ENCODE assay signal across 12 cellular contexts in genomic region chr3:151145713-151146070, GRCh38. TPM values are rescaled to one million over a fixed set of nuclear protein-coding genes. Genes with fewer than 3 reads are reported as not detected.
DNase-seq lines count a peak whose midpoint lies in the region; ATAC-seq and TF ChIP-seq lines count a peak whose summit lies in the region.
"Had no signal": no experiment of that assay in that cellular context is flagged by ENCODE, and none has a peak within 500 bp of the region (broad histone marks: within the 10 kb centered on the region; RNA-seq: fewer than 3 reads in every experiment).

No MANE protein-coding gene starts in this region.

- H2AFZ ChIP-seq in MM.1S (ENCODE audit: low read length) (0 out of 2 replicates have a peak overlapping the region, but pooled peaks have one; percentile 41), hepatocyte (no peak overlapping the region)

- H3K4me1 ChIP-seq in right atrium auricular region (peaks cover 0 to 11% of the 10 kb centered on the region in 2 donors), MM.1S (ENCODE audit: low read length) (no peaks in the 10 kb centered on the region), hepatocyte (ENCODE audit: insufficient read depth) (peaks cover 8% of the 10 kb centered on the region), vagina (peaks cover 12% of the 10 kb centered on the region)

- TF ChIP-seq POLR2A in vagina (IDR thresholded peaks at IDR 0.05), result no peak

- H3K27ac Mint-ChIP-seq in natural killer cell, result no peak overlapping the region
- H3K27ac Mint-ChIP-seq: activated CD4-positive, alpha-beta T cell treated with anti-CD3 and anti-CD28 coated beads, Interleukin-2, amount 10 ng/mL, durations not matched to agents 7 days and 5 days had no signal

- peak; percentile 14 for ATAC-seq in left ventricle myocardium superior
- no peak for ATAC-seq in HG03469 (IDR thresholded peaks at IDR 0.05; ENCODE audit: unreplicated experiment)
- ATAC-seq in natural killer cell, result no peak

- H3K4me3 ChIP-seq in right atrium auricular region (no peak overlapping the region), MM.1S (ENCODE audit: low read length) (no peak overlapping the region), hepatocyte (no peak overlapping the region), vagina (no peak overlapping the region)
- H3K4me3 ChIP-seq: SJSA1 had no signal

- TF ChIP-seq CTCF in right atrium auricular region (IDR thresholded peaks at IDR 0.05) (no peak), MM.1S (IDR thresholded peaks at IDR 0.05; ENCODE audit: low read length) (no peak), hepatocyte (IDR thresholded peaks at IDR 0.05; ENCODE audit: poor library complexity) (no peak), vagina (IDR thresholded peaks at IDR 0.05) (no peak), natural killer cell (IDR thresholded peaks at IDR 0.05) (no peak)

- H3K36me3 Mint-ChIP-seq in natural killer cell, result no peaks in the 10 kb centered on the region

- 33% methylated on average over 6 of the region's 6 CpGs for WGBS in hepatocyte (ENCODE audit: low lambda C conversion rate, missing lambda C conversion rate)

- H3K27ac ChIP-seq in right atrium auricular region (no peak overlapping the region), MM.1S (ENCODE audit: low read length) (no peak overlapping the region), hepatocyte (no peak overlapping the region), vagina (peak overlapping the region; percentile 72)
- H3K27ac ChIP-seq: SJSA1 had no signal

- DNase-seq in left ventricle myocardium superior, result no peak
- DNase-seq in right atrium auricular region (ENCODE audit: low spot score), result no peak
- DNase-seq in MM.1S, result no peak
- no peak for DNase-seq in hepatocyte (ENCODE audit: low spot score)
- DNase-seq in vagina (ENCODE audit: extremely low spot score in 2 of 2), result no peak
- no peak for DNase-seq in NCI-H1436 (lab: John Stamatoyannopoulos, UW)
- DNase-seq in natural killer cell, result no peak

- no peak overlapping the region for H3K4me3 Mint-ChIP-seq in natural killer cell
- H3K4me3 Mint-ChIP-seq: activated CD4-positive, alpha-beta T cell treated with anti-CD3 and anti-CD28 coated beads, Interleukin-2, amount 10 ng/mL, durations not matched to agents 7 days and 5 days; activated T-cell treated with anti-CD3 and anti-CD28 coated beads, Interleukin-2, amount 50 U/mL, for 4 hours; central memory CD8-positive, alpha-beta T cell had no signal

- no peaks in the 10 kb centered on the region for H3F3A ChIP-seq in MM.1S (ENCODE audit: insufficient read depth, low read length)

- no peaks in the 10 kb centered on the region for H3K9me3 Mint-ChIP-seq in natural killer cell
- H3K9me3 Mint-ChIP-seq: activated CD4-positive, alpha-beta T cell treated with anti-CD3 and anti-CD28 coated beads, Interleukin-2, amount 10 ng/mL, durations not matched to agents 7 days and 5 days; activated T-cell treated with anti-CD3 and anti-CD28 coated beads, Interleukin-2, amount 50 U/mL, for 4 hours; central memory CD8-positive, alpha-beta T cell had no signal

- H3K9me2 ChIP-seq in MM.1S (replicated peaks; ENCODE audit: insufficient read depth, low read length) (no peaks in the 10 kb centered on the region), hepatocyte (replicated peaks; ENCODE audit: insufficient read depth) (no peaks in the 10 kb centered on the region)

- peaks cover 0 to 5% of the 10 kb centered on the region in 2 donors for H3K27me3 Mint-ChIP-seq in natural killer cell (ENCODE audit: low read depth in 2 of 2)
- H3K27me3 Mint-ChIP-seq: central memory CD8-positive, alpha-beta T cell had no signal

- intact Hi-C loops in left ventricle myocardium superior (cut with micrococcal nuclease), result no loop called here
- intact Hi-C loops in vagina (cut with DNase I), result loop anchor here (2.0 to 5.0 kb wide), 2 partner anchors 363 to 425 kb away; no protein-coding TSS in a partner anchor
- intact Hi-C loops in natural killer cell (cut with micrococcal nuclease), result loop anchor here (2.0 to 5.0 kb wide), 3 partner anchors 218 to 425 kb away; no protein-coding TSS in a partner anchor

- no peaks in the 10 kb centered on the region for H4K20me1 ChIP-seq in MM.1S (ENCODE audit: insufficient read depth, low read length)
- no peaks in the 10 kb centered on the region for H4K20me1 ChIP-seq in hepatocyte (ENCODE audit: insufficient read depth, poor library complexity, severe bottlenecking)

- no peaks in the 10 kb centered on the region for H3K4me1 Mint-ChIP-seq in natural killer cell
- H3K4me1 Mint-ChIP-seq: activated CD4-positive, alpha-beta T cell treated with anti-CD3 and anti-CD28 coated beads, Interleukin-2, amount 10 ng/mL, durations not matched to agents 7 days and 5 days; central memory CD8-positive, alpha-beta T cell had no signal

- no peak overlapping the region for H3K4me2 ChIP-seq in MM.1S (ENCODE audit: low read depth, low read length)
- peak overlapping the region; percentile 44 for H3K4me2 ChIP-seq in hepatocyte

- no peaks in the 10 kb centered on the region for H3K79me2 ChIP-seq in MM.1S (ENCODE audit: low read length)
- H3K79me2 ChIP-seq in hepatocyte, result no peaks in the 10 kb centered on the region

- H3K9ac ChIP-seq in MM.1S (ENCODE audit: low read length), result no peak overlapping the region

- H3K9me3 ChIP-seq in right atrium auricular region (no peaks in the 10 kb centered on the region), MM.1S (replicated peaks; ENCODE audit: insufficient read depth, low read length) (no peaks in the 10 kb centered on the region), hepatocyte (ENCODE audit: low read depth) (no peaks in the 10 kb centered on the region), vagina (no peaks in the 10 kb centered on the region)
- H3K9me3 ChIP-seq: SJSA1 had no signal

- H3K36me3 ChIP-seq in right atrium auricular region (no peaks in the 10 kb centered on the region), MM.1S (replicated peaks; ENCODE audit: insufficient read depth, low read length) (no peaks in the 10 kb centered on the region), hepatocyte (replicated peaks; ENCODE audit: insufficient read depth, low read depth) (no peaks in the 10 kb centered on the region), vagina (no peaks in the 10 kb centered on the region)
- H3K36me3 ChIP-seq: SJSA1 had no signal

- H3K27me3 ChIP-seq in right atrium auricular region (no peaks in the 10 kb centered on the region), MM.1S (replicated peaks; ENCODE audit: insufficient read depth, low read length) (no peaks in the 10 kb centered on the region), hepatocyte (no peaks in the 10 kb centered on the region), vagina (no peaks in the 10 kb centered on the region)

RNA-seq across cellular contexts. Expression of gene GPR171, which starts 57.3 kb away (rescaled TPM):
- total RNA-seq in left ventricle myocardium superior (0.15 TPM), right atrium auricular region (under 1 TPM; 0.37 to 0.39 TPM), hepatocyte (not detected in 2 replicates), vagina (5.4 TPM), natural killer cell (1 to 10 TPM; 3.4 to 9.0 (median 8.2) TPM)
- polyA plus RNA-seq in hepatocyte, result 0.51 TPM in 1 of 2 replicates, not detected in the other
- total RNA-seq: SJSA1 had no signal
